ENCODE assay signal across 8 cellular contexts in genomic region chr2:112259509-112260294, GRCh38. TPM values are rescaled to one million over a fixed set of nuclear protein-coding genes. Genes with fewer than 3 reads are reported as not detected.
A peak's percentile ranks its signal among the peaks of the same experiment; 100 is the strongest.
DNase-seq lines count a peak whose midpoint lies in the region; ATAC-seq and TF ChIP-seq lines count a peak whose summit lies in the region.

No MANE protein-coding gene starts in this region.

- ATAC-seq in natural killer cell, result peak; percentile 46 to 67 (median 56)
- peak; percentile 38 to 39 for ATAC-seq in stimulated activated naive B cell treated with anti-CD40 and anti-IgM and Interleukin-4, amounts not matched to agents 10 μg/mL and 1 μg/mL and 100 μg/mL, for 72 hours (replicated peaks)

- peaks cover 7 to 14% of the 10 kb centered on the region in 2 donors for H3K27me3 Mint-ChIP-seq in natural killer cell (ENCODE audit: low read depth in 2 of 2)
- no peaks in the 10 kb centered on the region for H3K27me3 Mint-ChIP-seq in stimulated activated naive B cell treated with anti-CD40 and anti-IgM and Interleukin-4, amounts not matched to agents 10 μg/mL and 1 μg/mL and 100 μg/mL, for 72 hours

- TF ChIP-seq CTCF in natural killer cell (IDR thresholded peaks at IDR 0.05), result peak; percentile 89

- H3K36me3 Mint-ChIP-seq in natural killer cell, result no peaks in the 10 kb centered on the region
- peaks cover 9 to 17% of the 10 kb centered on the region in 2 donors for H3K36me3 Mint-ChIP-seq in stimulated activated naive B cell treated with anti-CD40 and anti-IgM and Interleukin-4, amounts not matched to agents 10 μg/mL and 1 μg/mL and 100 μg/mL, for 72 hours

- peaks cover 2 to 3% of the 10 kb centered on the region in 2 donors for H3K9me3 Mint-ChIP-seq in natural killer cell
- H3K9me3 Mint-ChIP-seq in stimulated activated naive B cell treated with anti-CD40 and anti-IgM and Interleukin-4, amounts not matched to agents 10 μg/mL and 1 μg/mL and 100 μg/mL, for 72 hours, result peaks cover 7 to 8% of the 10 kb centered on the region in 2 donors

- TF ChIP-seq POLR2A in erythroblast (IDR thresholded peaks at IDR 0.05; ENCODE audit: low read length), result no peak

- H3K4me1 Mint-ChIP-seq in natural killer cell, result peaks cover 5 to 7% of the 10 kb centered on the region in 2 donors
- peaks cover 25 to 57% of the 10 kb centered on the region in 2 donors for H3K4me1 Mint-ChIP-seq in stimulated activated naive B cell treated with anti-CD40 and anti-IgM and Interleukin-4, amounts not matched to agents 10 μg/mL and 1 μg/mL and 100 μg/mL, for 72 hours

- peak overlapping the region; percentile 37 to 90 for H3K27ac Mint-ChIP-seq in natural killer cell
- H3K27ac Mint-ChIP-seq in stimulated activated naive B cell treated with anti-CD40 and anti-IgM and Interleukin-4, amounts not matched to agents 10 μg/mL and 1 μg/mL and 100 μg/mL, for 72 hours, result peak overlapping the region; percentile 82

- H3K4me3 Mint-ChIP-seq in natural killer cell, result peak overlapping the region; percentile 76
- peak overlapping the region; percentile 79 for H3K4me3 Mint-ChIP-seq in stimulated activated naive B cell treated with anti-CD40 and anti-IgM and Interleukin-4, amounts not matched to agents 10 μg/mL and 1 μg/mL and 100 μg/mL, for 72 hours

- intact Hi-C loops in natural killer cell (cut with micrococcal nuclease), result loop anchor here (5.0 kb wide), 2 partner anchors 223 to 323 kb away; partner anchors contain the start of genes CHCHD5 and TTL

- DNase-seq in NCI-H1417 (lab: John Stamatoyannopoulos, UW) (peak; percentile 2 to 70 (median 29)), NCI-H1417 treated with DMSO at 0.1 percent for 48 hours (lab: John Stamatoyannopoulos, UW) (no peak), HT-29 (ENCODE audit: low spot score) (peak; percentile 82), OCI-M2 (lab: John Stamatoyannopoulos, UW; ENCODE audit: unreplicated experiment) (peak; percentile 55), activated T-cell treated with anti-CD3 and anti-CD28 coated beads for 48 hours (ENCODE audit: low read depth) (peak; percentile 77), erythroblast (lab: John Stamatoyannopoulos, UW) (peak; percentile 89 to 91), natural killer cell (peak; percentile 76)
- peak; percentile 74 for DNase-seq in stimulated activated naive B cell treated with anti-CD40 and anti-IgM and Interleukin-4, amounts not matched to agents 10 μg/mL and 1 μg/mL and 100 μg/mL, for 72 hours

RNA-seq across cellular contexts. Expression of gene ZC3H8, which starts 4.9 kb away (rescaled TPM):
- 4.0 and 5.9 TPM in 2 replicates for total RNA-seq in HT-29 (2014; rRNA removed; shearing (Covaris generic))
- 10 to 100 TPM in 2 of 3 donors, 1 to 10 TPM in 1; 9.3 to 20.3 (median 16.0) TPM for total RNA-seq in natural killer cell

RNA-seq across cellular contexts. Expression of gene ZC3H6, which starts 15.7 kb away (rescaled TPM):
- total RNA-seq in HT-29 (2014; rRNA removed; shearing (Covaris generic)), result 0.50 and 1.2 TPM in 2 replicates
- 10 to 100 TPM; 13.1 to 17.3 (median 15.3) TPM for total RNA-seq in natural killer cell
